Comparison of ENCODE assay signal across 14 cellular contexts in genomic region chr20:61589055-61589385, GRCh38.
DNase-seq lines count a peak whose midpoint lies in the region; FAIRE-seq and TF ChIP-seq lines count a peak whose summit lies in the region.
"Had no signal": no experiment of that assay in that cellular context is flagged by ENCODE, and none has a peak within 500 bp of the region (broad histone marks: within the 10 kb centered on the region; RNA-seq: fewer than 3 reads in every experiment).

No MANE protein-coding gene starts in this region.

- H3K27ac Mint-ChIP-seq in osteocyte (ENCODE audit: unreplicated experiment): no peak overlapping the region
- H3K27ac Mint-ChIP-seq in activated CD4-positive, alpha-beta memory T cell treated with anti-CD3 and anti-CD28 coated beads, Interleukin-2, amount 10 ng/mL, durations not matched to agents 7 days and 5 days: no peak overlapping the region
- H3K27ac Mint-ChIP-seq: CD4-positive, CD25-positive, alpha-beta regulatory T cell; naive thymus-derived CD8-positive, alpha-beta T cell had no signal

- FAIRE-seq in endometrium (lab: Jason Lieb, UNC) (peak; percentile 92), GM12891 (lab: Jason Lieb, UNC) (no peak)

- H3K36me3 Mint-ChIP-seq in osteocyte (ENCODE audit: unreplicated experiment): no peaks in the 10 kb centered on the region
- H3K36me3 Mint-ChIP-seq in activated CD4-positive, alpha-beta memory T cell treated with anti-CD3 and anti-CD28 coated beads, Interleukin-2, amount 10 ng/mL, durations not matched to agents 7 days and 5 days (ENCODE audit: low read depth): no peaks in the 10 kb centered on the region

- H3K4me1 Mint-ChIP-seq in osteocyte (ENCODE audit: unreplicated experiment): peaks cover 17% of the 10 kb centered on the region
- H3K4me1 Mint-ChIP-seq in activated CD4-positive, alpha-beta memory T cell treated with anti-CD3 and anti-CD28 coated beads, Interleukin-2, amount 10 ng/mL, durations not matched to agents 7 days and 5 days: no peaks in the 10 kb centered on the region
- H3K4me1 Mint-ChIP-seq: CD4-positive, CD25-positive, alpha-beta regulatory T cell; naive thymus-derived CD8-positive, alpha-beta T cell had no signal

- no peak overlapping the region for H3K4me3 Mint-ChIP-seq in osteocyte (ENCODE audit: unreplicated experiment)
- no peak overlapping the region for H3K4me3 Mint-ChIP-seq in activated CD4-positive, alpha-beta memory T cell treated with anti-CD3 and anti-CD28 coated beads, Interleukin-2, amount 10 ng/mL, durations not matched to agents 7 days and 5 days
- H3K4me3 Mint-ChIP-seq: CD4-positive, CD25-positive, alpha-beta regulatory T cell; naive thymus-derived CD8-positive, alpha-beta T cell had no signal

- POLR2A ChIA-PET in activated CD4-positive, alpha-beta memory T cell treated with anti-CD3 and anti-CD28 coated beads, Interleukin-2, amount 10 ng/mL, durations not matched to agents 7 days and 5 days (lab: Charles Lee): no interaction called here

- CTCF ChIA-PET in activated CD4-positive, alpha-beta memory T cell treated with anti-CD3 and anti-CD28 coated beads, Interleukin-2, amount 10 ng/mL, durations not matched to agents 7 days and 5 days (lab: Charles Lee): no interaction called here

- no peaks in the 10 kb centered on the region for H3K27me3 Mint-ChIP-seq in osteocyte (ENCODE audit: unreplicated experiment)
- no peaks in the 10 kb centered on the region for H3K27me3 Mint-ChIP-seq in activated CD4-positive, alpha-beta memory T cell treated with anti-CD3 and anti-CD28 coated beads, Interleukin-2, amount 10 ng/mL, durations not matched to agents 7 days and 5 days
- H3K27me3 Mint-ChIP-seq: CD4-positive, CD25-positive, alpha-beta regulatory T cell had no signal

- peaks cover 18% of the 10 kb centered on the region for H3K9me3 Mint-ChIP-seq in osteocyte (ENCODE audit: unreplicated experiment)
- H3K9me3 Mint-ChIP-seq in activated CD4-positive, alpha-beta memory T cell treated with anti-CD3 and anti-CD28 coated beads, Interleukin-2, amount 10 ng/mL, durations not matched to agents 7 days and 5 days: peaks cover 15% of the 10 kb centered on the region

- DNase-seq in AG08396 (ENCODE audit: low spot score) (peak; percentile 77), LNCaP clone FGC (ENCODE audit: low read depth) (peak; percentile 7), myocyte (ENCODE audit: low read depth) (peak; percentile 14), osteocyte (ENCODE audit: extremely low spot score, unreplicated experiment) (no peak), GM12891 (ENCODE audit: insufficient read length, low spot score) (no peak), SHP77 (lab: John Stamatoyannopoulos, UW) (no peak)
- DNase-seq in activated CD4-positive, alpha-beta memory T cell treated with anti-CD3 and anti-CD28 coated beads, Interleukin-2, amount 10 ng/mL, durations not matched to agents 7 days and 5 days: no peak
- DNase-seq: amygdala; CD4-positive, CD25-positive, alpha-beta regulatory T cell; naive thymus-derived CD8-positive, alpha-beta T cell; NCI-H1436; NCI-H526 treated with DMSO at 0.1 percent for 48 hours; stimulated activated CD4-positive, alpha-beta T cell treated with anti-CD3 and anti-CD28 coated beads, Interleukin-15, amount 100 ng/mL, for 24 hours had no signal

- TF ChIP-seq POLR2A in GM12891 (IDR thresholded peaks at IDR 0.05; ENCODE audit: low read depth, low read length): no peak

- no peak overlapping the region for H3K4me3 ChIP-seq in LNCaP clone FGC (ENCODE audit: low read depth, low read length)

- TF ChIP-seq CTCF in LNCaP clone FGC (IDR thresholded peaks at IDR 0.05; ENCODE audit: control insufficient read depth, extremely low read depth, insufficient read depth): no peak
- no peak for TF ChIP-seq CTCF in osteocyte (IDR thresholded peaks at IDR 0.05)

TF ChIP-seq in GM12891, 5 proteins besides CTCF, POLR2A, EP300 and RAD21:
- TF ChIP-seq SPI1 (IDR thresholded peaks at IDR 0.05; ENCODE audit: low read depth, low read length) (no peak), PAX5 (IDR thresholded peaks at IDR 0.05; ENCODE audit: insufficient read depth, low read length, severe bottlenecking) (no peak), POLR2AphosphoS5 (IDR thresholded peaks at IDR 0.05; ENCODE audit: low read depth, low read length) (no peak), POU2F2 (IDR thresholded peaks at IDR 0.05; ENCODE audit: low read depth, low read length) (no peak)

Comparison
In these comparisons a context has a peak if more than half of its experiments do, and no peak if none do; other contexts are left out.
1. DNase-seq: peak in AG08396 (single experiment), LNCaP clone FGC (single experiment) and myocyte (single experiment); none in osteocyte (single experiment), GM12891 (single experiment), activated CD4-positive, alpha-beta memory T cell treated with anti-CD3 and anti-CD28 coated beads, Interleukin-2, amount 10 ng/mL, durations not matched to agents 7 days and 5 days (single experiment) and SHP77 (0 of 2).